Comparison of ENCODE assay signal across 1 cellular context in the genomic region with DNA sequence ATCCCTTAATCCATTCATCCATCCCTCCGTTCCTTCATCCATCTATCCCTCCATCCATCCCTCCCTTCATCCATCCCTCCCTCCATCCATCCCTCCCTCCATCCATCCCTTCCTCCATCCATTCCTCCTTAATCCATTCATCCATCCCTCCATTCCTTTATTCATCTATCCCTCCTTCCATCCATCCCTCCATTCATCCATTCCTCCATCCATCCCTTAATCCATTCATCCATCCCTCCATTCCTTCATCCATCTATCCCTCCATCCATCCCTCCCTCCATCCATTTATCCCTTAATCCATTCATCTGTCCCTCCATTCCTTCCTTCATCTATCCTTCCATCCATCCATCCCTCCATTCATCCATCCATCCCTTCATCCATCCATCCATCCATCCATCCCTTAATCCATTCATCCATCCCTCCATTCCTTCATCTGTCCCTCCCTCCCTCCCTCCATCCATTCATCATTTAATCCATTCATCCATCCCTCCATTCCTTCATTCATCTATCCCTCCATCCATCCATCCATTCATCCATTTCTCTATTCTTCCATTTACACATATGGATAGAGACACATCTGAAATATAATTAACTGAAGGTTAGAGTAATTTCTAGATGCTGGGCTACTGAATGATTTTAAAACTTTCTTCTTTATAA.
TF ChIP-seq lines count a peak whose summit lies in the region.

No MANE protein-coding gene starts in this region.

TF ChIP-seq in K562, 482 proteins besides CTCF, POLR2A, EP300 and RAD21:
- TF ChIP-seq PCBP2 (IDR thresholded peaks at IDR 0.05; ENCODE audit: low read depth, low read length, poor library complexity, severe bottlenecking) (peak; percentile 42), ZNF140 (CRISPR knock-in tag; IDR thresholded peaks at IDR 0.05) (no peak)
